Comparison of ENCODE assay signal across 8 cellular contexts in the genomic region with DNA sequence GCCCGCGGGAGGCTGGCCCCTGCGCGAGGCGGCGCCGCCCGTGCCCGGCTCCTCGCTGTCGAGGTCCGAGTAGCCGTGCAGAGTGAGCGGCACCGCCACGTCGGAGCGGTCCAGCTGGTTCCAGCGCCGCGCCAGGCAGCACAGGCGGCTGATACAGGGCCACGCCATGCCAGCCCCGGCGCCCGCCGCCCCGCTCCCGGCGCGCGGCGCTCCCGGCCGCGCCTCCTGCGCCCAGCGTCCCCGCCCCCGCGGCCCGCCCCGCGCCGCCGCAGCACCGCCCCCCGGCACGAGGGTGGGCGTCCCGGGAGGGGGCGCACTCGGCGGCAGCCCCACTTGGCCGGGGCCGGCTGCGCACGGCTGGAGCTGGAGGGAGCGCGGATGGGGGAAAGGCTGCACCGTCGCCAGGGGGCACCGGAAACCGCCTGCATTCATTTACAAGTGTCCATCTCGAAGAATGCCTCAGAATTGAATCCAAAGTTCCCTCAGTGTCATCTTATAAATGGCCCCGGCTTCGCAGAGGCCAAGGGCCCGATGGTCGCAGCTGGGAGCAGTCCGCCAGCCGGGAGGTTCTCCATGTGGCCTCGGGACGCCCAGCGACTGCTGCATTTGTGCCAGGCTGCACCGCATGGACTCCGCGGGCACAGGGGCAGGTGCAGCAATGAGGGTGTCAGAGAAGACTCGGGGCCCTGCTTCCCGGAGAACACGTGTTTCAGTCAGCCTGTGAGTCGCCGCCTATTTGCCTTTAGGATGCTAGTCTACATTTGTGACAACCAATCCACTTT. TPM values are rescaled to one million over a fixed set of nuclear protein-coding genes. Genes with fewer than 3 reads are reported as not detected.
DNase-seq lines count a peak whose midpoint lies in the region; ATAC-seq, FAIRE-seq and TF ChIP-seq lines count a peak whose summit lies in the region.

A gene (minus strand): TSS at position 198 of the 782 bp plus-strand sequence. CDS start 30 bp downstream, at position 168.

- peak within 1 kb of the TSS; percentile 82 to 90 (median 85) for H3K4me3 Mint-ChIP-seq in immature natural killer cell

- peak; percentile 60 for TF ChIP-seq CTCF in WERI-Rb-1 (IDR thresholded peaks at IDR 0.05; ENCODE audit: low read depth, low read length)

- H3K27ac Mint-ChIP-seq in immature natural killer cell = peak within 1 kb of the TSS in 5 of 6 donors; percentile 26 to 81 (median 66)

- H3K4me1 ChIP-seq in small intestine (ENCODE audit: control insufficient read depth in 2 of 2, insufficient read depth in 1 of 2, low read depth in 1 of 2, low read length in 1 of 2) = no peaks in the 10 kb centered on the region

- peaks cover 0 to 6% (median 0%) of the 10 kb centered on the region in 3 donors for H3K36me3 Mint-ChIP-seq in immature natural killer cell

- H3K27me3 Mint-ChIP-seq in immature natural killer cell (ENCODE audit: low read depth in 3 of 3) = peaks cover 1 to 3% (median 3%) of the 10 kb centered on the region in 3 donors

- 2 to 5% (median 4%) methylated on average over 35 to 82 of the region's 82 CpGs for WGBS in small intestine, 3 donors

- H3K4me3 ChIP-seq in WERI-Rb-1 (ENCODE audit: low read depth, low read length) = peak within 1 kb of the TSS; percentile 67
- peak within 1 kb of the TSS; percentile 20 to 61 for H3K4me3 ChIP-seq in small intestine (ENCODE audit: low read depth in 1 of 2, low read length in 2 of 2)

- peak within 1 kb of the TSS; percentile 36 for H3K27ac ChIP-seq in WERI-Rb-1
- H3K27ac ChIP-seq in small intestine (ENCODE audit: low read depth in 1 of 2, low read length in 1 of 2) = no peak within 1 kb of the TSS

- no peaks in the 10 kb centered on the region for H3K9me3 Mint-ChIP-seq in immature natural killer cell

- FAIRE-seq in small intestine (lab: Jason Lieb, UNC) = no peak

- ATAC-seq in GM21381 (IDR thresholded peaks at IDR 0.05; ENCODE audit: unreplicated experiment) (peak; percentile 57), HG03460 (IDR thresholded peaks at IDR 0.05; ENCODE audit: unreplicated experiment) (no peak)

- no peaks in the 10 kb centered on the region for H3K27me3 ChIP-seq in WERI-Rb-1 (ENCODE audit: insufficient read depth, low read depth, severe bottlenecking)
- no peaks in the 10 kb centered on the region for H3K27me3 ChIP-seq in small intestine (ENCODE audit: control insufficient read depth in 2 of 2, insufficient read depth in 2 of 2, low read length in 2 of 2)

- no peaks in the 10 kb centered on the region; the same call in 1 of the 2 replicates for H3K36me3 ChIP-seq in WERI-Rb-1
- peaks cover 2 to 3% of the 10 kb centered on the region in 2 donors for H3K36me3 ChIP-seq in small intestine (ENCODE audit: control insufficient read depth in 2 of 2, insufficient read depth in 2 of 2, low read length in 2 of 2)

- no peaks in the 10 kb centered on the region for H3K9me3 ChIP-seq in WERI-Rb-1 (ENCODE audit: severe bottlenecking)
- no peaks in the 10 kb centered on the region for H3K9me3 ChIP-seq in small intestine (ENCODE audit: control insufficient read depth, low read depth)

- DNase-seq in COR-L47 (lab: John Stamatoyannopoulos, UW) (peak; percentile 80), NCI-H1105 treated with DMSO at 0.1 percent for 48 hours (lab: John Stamatoyannopoulos, UW) (peak; percentile 86), WERI-Rb-1 (peak; percentile 82), cerebellar cortex (ENCODE audit: low spot score) (peak; percentile 66), immature natural killer cell (peak; percentile 28 to 43 (median 38)), small intestine (peak; percentile 24)

- H3K4me1 Mint-ChIP-seq in immature natural killer cell = peaks cover 17 to 18% of the 10 kb centered on the region in 2 donors

RNA-seq across cellular contexts. Expression of the gene that starts here (rescaled TPM):
- polyA plus RNA-seq in immature natural killer cell = not detected
- polyA plus RNA-seq in small intestine = under 1 TPM in 1 of 3 donors, not detected in 2; 0.60 TPM

Comparison
In these comparisons a context has a peak if more than half of its experiments do, and no peak if none do; other contexts are left out.
1. Peak in DNase-seq in immature natural killer cell; RNA of the gene not detected or under 1 TPM.
2. Peak in DNase-seq and H3K4me3 ChIP-seq in small intestine; RNA of the gene not detected or under 1 TPM.
3. DNase-seq: peak in every context shown above with its lines; median percentile 86 in NCI-H1105 treated with DMSO at 0.1 percent for 48 hours; 82 in WERI-Rb-1; 80 in COR-L47; 66 in cerebellar cortex; 38 in immature natural killer cell; 24 in small intestine.